Comparison of ENCODE assay signal across 8 cellular contexts in the genomic region with DNA sequence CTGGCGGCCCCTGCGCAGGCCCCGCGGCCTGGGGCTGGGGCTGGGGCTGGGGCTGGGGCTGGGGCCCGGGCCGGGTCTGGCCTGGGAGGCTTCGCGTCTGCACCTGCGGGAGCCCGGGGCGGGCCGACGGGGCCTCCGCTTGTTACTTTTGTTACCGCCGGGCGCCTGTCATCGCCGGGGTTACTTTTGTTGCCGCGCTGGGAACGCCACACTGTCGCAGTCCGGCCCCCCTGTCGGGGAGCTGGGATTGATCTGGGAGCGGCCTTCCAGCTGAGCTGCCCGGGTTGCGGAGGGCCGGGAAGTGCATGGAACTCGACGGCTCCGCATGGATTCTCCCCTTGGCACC. TPM values are rescaled to one million over a fixed set of nuclear protein-coding genes. Genes with fewer than 3 reads are reported as not detected.
DNase-seq lines count a peak whose midpoint lies in the region; ATAC-seq and TF ChIP-seq lines count a peak whose summit lies in the region.

No MANE protein-coding gene starts in this region.

- no peak overlapping the region for H3K23ac ChIP-seq in mesendoderm (ENCODE audit: low read length)

- H4K8ac ChIP-seq in mesendoderm (ENCODE audit: low read depth, low read length), result no peak overlapping the region

- peak overlapping the region; percentile 97 for H3K9ac ChIP-seq in mesendoderm (ENCODE audit: low read length)

- H2AK5ac ChIP-seq in mesendoderm (ENCODE audit: low read length), result no peak overlapping the region

- no peak overlapping the region for H3K27ac ChIP-seq in mesendoderm (ENCODE audit: low read depth, low read length)
- peak overlapping the region; percentile 94 for H3K27ac ChIP-seq in vagina

- intact Hi-C loops in vagina (cut with DNase I), result no loop called here

- H3K4me3 ChIP-seq in LNCaP clone FGC (ENCODE audit: low read depth, low read length) (peak overlapping the region; percentile 68), cardiac fibroblast (replicated peaks in 1 of 2; ENCODE audit: low read depth in 2 of 2, low read length in 2 of 2) (peak overlapping the region; percentile 72 to 87), mesendoderm (ENCODE audit: low read length) (peak overlapping the region; percentile 54), vagina (peak overlapping the region; percentile 68 to 93)

- H3K27me3 ChIP-seq in mesendoderm (ENCODE audit: insufficient read depth, low read length, poor library complexity) (no peaks in the 10 kb centered on the region), vagina (no peaks in the 10 kb centered on the region)

- H3K4ac ChIP-seq in mesendoderm (ENCODE audit: low read depth, low read length), result no peak overlapping the region

- H3K18ac ChIP-seq in mesendoderm (ENCODE audit: low read length), result no peak overlapping the region

- H2BK15ac ChIP-seq in mesendoderm (replicated peaks; ENCODE audit: low read depth), result no peak overlapping the region

- TF ChIP-seq CTCF in GM13976 (IDR thresholded peaks at IDR 0.05; ENCODE audit: borderline replicate concordance, control extremely low read depth, extremely low read depth, insufficient read depth, missing control alignments) (no peak), LNCaP clone FGC (IDR thresholded peaks at IDR 0.05; ENCODE audit: control insufficient read depth, extremely low read depth, insufficient read depth) (no peak), cardiac fibroblast (IDR thresholded peaks at IDR 0.05; ENCODE audit: low read depth, low read length) (no peak), vagina (IDR thresholded peaks at IDR 0.05) (no peak), GM13977 (IDR thresholded peaks at IDR 0.05; ENCODE audit: extremely low read depth, insufficient read depth, missing control alignments) (no peak)

- H3K4me1 ChIP-seq in mesendoderm (ENCODE audit: control insufficient read depth, low read depth, low read length), result no peaks in the 10 kb centered on the region
- peaks cover 39% of the 10 kb centered on the region for H3K4me1 ChIP-seq in vagina

- no peaks in the 10 kb centered on the region for H3K79me1 ChIP-seq in mesendoderm (ENCODE audit: low read length)

- ATAC-seq in GM21360 (IDR thresholded peaks at IDR 0.05; ENCODE audit: unreplicated experiment), result no peak

- H3K79me2 ChIP-seq in mesendoderm (ENCODE audit: control insufficient read depth, insufficient read depth, low read length), result no peaks in the 10 kb centered on the region

- H3K9me3 ChIP-seq in vagina, result no peaks in the 10 kb centered on the region

- TF ChIP-seq POLR2A in vagina (IDR thresholded peaks at IDR 0.05), result no peak

- H3K4me2 ChIP-seq in mesendoderm (ENCODE audit: low read length), result peak overlapping the region; percentile 78

- DNase-seq in GM13976 (ENCODE audit: low spot score) (peak; percentile 62), LNCaP clone FGC (ENCODE audit: low read depth) (no peak), cardiac fibroblast (ENCODE audit: low read depth in 2 of 2) (no peak), mesendoderm (no peak), vagina (ENCODE audit: extremely low spot score in 2 of 2) (no peak), GM13977 (ENCODE audit: low spot score) (no peak)
- DNase-seq in NK-92 treated with Interleukin-12 subunit alpha and Interleukin-12 subunit beta, amount 100 ng/mL, for 24 hours (lab: John Stamatoyannopoulos, UW), result no peak

- no peak overlapping the region for H2BK5ac ChIP-seq in mesendoderm (ENCODE audit: low read length)

- H3K56ac ChIP-seq in mesendoderm (ENCODE audit: low read length), result peak overlapping the region; percentile 99

- H2BK120ac ChIP-seq in mesendoderm (ENCODE audit: low read depth, low read length), result no peak overlapping the region

- H3K36me3 ChIP-seq in mesendoderm (ENCODE audit: control insufficient read depth, insufficient read depth, low read length), result peaks cover 6% of the 10 kb centered on the region
- H3K36me3 ChIP-seq in vagina, result peaks cover 0 to 28% of the 10 kb centered on the region in 2 donors

- H4K5ac ChIP-seq in mesendoderm (ENCODE audit: low read length), result no peak overlapping the region

- no CpG with 5 or more reads among the region's 32 CpGs for WGBS in mesendoderm (ENCODE audit: extremely low coverage, insufficient coverage, low lambda C conversion rate)

- in situ Hi-C loops in GM13976 (cut with MboI; ENCODE audit: low sequenced_read_pairs, unreplicated experiment), result no loop called here
- in situ Hi-C loops in GM13977 (cut with MboI; ENCODE audit: low pct_unique_long_range_greater_than_20kb, low sequenced_read_pairs, unreplicated experiment), result no loop called here

RNA-seq across cellular contexts. Expression of a gene that starts 0.7 kb away (rescaled TPM):
- polyA plus RNA-seq in mesendoderm (2013, experiment 1 of 2), result 11.3 TPM
- polyA plus RNA-seq in mesendoderm (2013, experiment 2 of 2), result 11.4 TPM
- total RNA-seq in vagina, result 43.7 TPM

RNA-seq across cellular contexts. Expression of a gene that starts 9.1 kb away (rescaled TPM):
- polyA plus RNA-seq in mesendoderm (2013, experiment 1 of 2), result 13.3 TPM
- polyA plus RNA-seq in mesendoderm (2013, experiment 2 of 2), result 13.2 TPM
- total RNA-seq in vagina, result 10.6 TPM

RNA-seq across cellular contexts. Expression of a gene that starts 11.5 kb away (rescaled TPM):
- polyA plus RNA-seq in mesendoderm (2013, experiment 1 of 2), result 45.6 TPM
- 45.1 TPM for polyA plus RNA-seq in mesendoderm (2013, experiment 2 of 2)
- total RNA-seq in vagina, result 1.2 TPM

RNA-seq across cellular contexts. Expression of a gene that starts 56.3 kb away (rescaled TPM):
- 5.1 TPM for polyA plus RNA-seq in mesendoderm (2013, experiment 1 of 2)
- polyA plus RNA-seq in mesendoderm (2013, experiment 2 of 2), result 4.8 TPM
- total RNA-seq in vagina, result 11.5 TPM
